Comparison of ENCODE assay signal across 20 cellular contexts in the genomic region with DNA sequence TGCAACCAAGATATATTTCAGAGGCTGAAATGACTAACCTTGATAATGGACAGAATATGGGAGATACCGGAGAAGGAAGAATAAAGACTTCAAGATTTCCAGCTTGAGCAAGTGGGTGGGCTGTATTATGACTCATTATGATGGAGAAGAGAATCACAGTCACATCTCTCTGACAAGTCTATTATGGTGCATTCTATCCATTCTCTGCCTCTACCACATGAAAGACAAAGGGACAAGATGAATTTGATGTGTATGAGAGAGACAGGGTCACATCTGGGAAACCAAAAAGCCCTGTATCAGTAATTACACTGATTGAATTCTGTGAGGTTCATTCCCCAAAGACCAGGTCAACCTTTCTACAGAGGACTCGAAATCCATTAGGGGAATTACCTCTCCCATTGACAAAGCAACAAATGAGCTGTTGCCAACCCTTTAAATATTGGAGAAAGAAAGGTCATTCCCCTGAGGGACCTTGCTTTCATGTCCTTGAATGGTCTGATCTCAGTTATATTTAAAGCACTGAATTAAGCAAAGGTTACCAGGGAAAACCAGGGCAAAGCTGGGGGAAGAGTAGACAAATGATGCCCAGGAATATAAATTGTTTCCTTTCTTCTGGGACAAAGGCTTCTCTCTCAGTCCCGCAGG.
DNase-seq lines count a peak whose midpoint lies in the region; ATAC-seq and TF ChIP-seq lines count a peak whose summit lies in the region.
"Had no signal": no experiment of that assay in that cellular context is flagged by ENCODE, and none has a peak within 500 bp of the region (broad histone marks: within the 10 kb centered on the region; RNA-seq: fewer than 3 reads in every experiment).

No MANE protein-coding gene starts in this region.

- TF ChIP-seq CTCF in endodermal cell (conservative IDR thresholded peaks at IDR 0.05) (no peak), MCF 10A (IDR thresholded peaks at IDR 0.05; ENCODE audit: unreplicated experiment) (no peak)

- no peak overlapping the region for H3K4me3 ChIP-seq in endodermal cell (ENCODE audit: low read length)

- no peaks in the 10 kb centered on the region for H3K9me3 Mint-ChIP-seq in activated CD4-positive, alpha-beta memory T cell treated with anti-CD3 and anti-CD28 coated beads for 36 hours
- peaks cover 38% of the 10 kb centered on the region for H3K9me3 Mint-ChIP-seq in activated CD4-positive, alpha-beta memory T cell treated with anti-CD3 and anti-CD28 coated beads, Interleukin-2, amount 10 ng/mL, durations not matched to agents 7 days and 5 days
- H3K9me3 Mint-ChIP-seq in endodermal cell = peaks cover 1% of the 10 kb centered on the region
- peaks cover 3% of the 10 kb centered on the region for H3K9me3 Mint-ChIP-seq in stimulated activated memory B cell treated with anti-CD40 and anti-IgM and Interleukin-4, amounts not matched to agents 10 μg/mL and 1 μg/mL and 100 μg/mL, for 72 hours
- H3K9me3 Mint-ChIP-seq in MCF 10A (ENCODE audit: unreplicated experiment) = no peaks in the 10 kb centered on the region
- H3K9me3 Mint-ChIP-seq: activated T-cell treated with anti-CD3 and anti-CD28 coated beads, Interleukin-2, amount 50 U/mL, for 24 hours; dendritic cell treated with granulocyte-macrophage colony-stimulating factor and Interleukin-4, amounts not matched to agents 40 ng/mL and 50 ng/mL, for 4 days had no signal

- no peaks in the 10 kb centered on the region for H3K36me3 Mint-ChIP-seq in activated CD4-positive, alpha-beta memory T cell treated with anti-CD3 and anti-CD28 coated beads for 36 hours
- peaks cover 59% of the 10 kb centered on the region for H3K36me3 Mint-ChIP-seq in activated CD4-positive, alpha-beta memory T cell treated with anti-CD3 and anti-CD28 coated beads, Interleukin-2, amount 10 ng/mL, durations not matched to agents 7 days and 5 days (ENCODE audit: low read depth)
- peaks cover 6% of the 10 kb centered on the region for H3K36me3 Mint-ChIP-seq in endodermal cell (ENCODE audit: low read depth)
- peaks cover 6% of the 10 kb centered on the region for H3K36me3 Mint-ChIP-seq in stimulated activated memory B cell treated with anti-CD40 and anti-IgM and Interleukin-4, amounts not matched to agents 10 μg/mL and 1 μg/mL and 100 μg/mL, for 72 hours
- H3K36me3 Mint-ChIP-seq in MCF 10A (ENCODE audit: insufficient read depth, unreplicated experiment) = no peaks in the 10 kb centered on the region

- peak; percentile 62 for ATAC-seq in stimulated activated memory B cell treated with anti-CD40 and anti-IgM and Interleukin-4, amounts not matched to agents 10 μg/mL and 1 μg/mL and 100 μg/mL, for 72 hours
- ATAC-seq: foreskin keratinocyte had no signal

- intact Hi-C loops in activated CD4-positive, alpha-beta memory T cell treated with anti-CD3 and anti-CD28 coated beads for 36 hours (cut with micrococcal nuclease) = no loop called here
- intact Hi-C loops in MCF 10A (cut with micrococcal nuclease) = no loop called here

- H3K27me3 ChIP-seq in endodermal cell (ENCODE audit: control insufficient read depth, insufficient read depth, low read length, poor library complexity, severe bottlenecking) = no peaks in the 10 kb centered on the region

- POLR2A ChIA-PET in activated CD4-positive, alpha-beta memory T cell treated with anti-CD3 and anti-CD28 coated beads for 36 hours (lab: Charles Lee) = interaction anchor here (0.9 kb wide), 1 partner anchor 41 kb away, joined by 3 read pairs; no protein-coding TSS in a partner anchor
- POLR2A ChIA-PET in activated CD4-positive, alpha-beta memory T cell treated with anti-CD3 and anti-CD28 coated beads, Interleukin-2, amount 10 ng/mL, durations not matched to agents 7 days and 5 days (lab: Charles Lee) = interaction anchor here (0.9 to 2.0 kb wide), 4 partner anchors 11 to 277 kb away, joined by 3 to 4 read pairs (median 3); no protein-coding TSS in a partner anchor
- POLR2A ChIA-PET in MCF 10A (lab: Yijun Ruan, JAX) = no interaction called here

- H3K9ac ChIP-seq in endodermal cell (ENCODE audit: extremely low read depth, low read length, poor library complexity, severe bottlenecking) = no peak overlapping the region

- H3K4me1 Mint-ChIP-seq in activated CD4-positive, alpha-beta memory T cell treated with anti-CD3 and anti-CD28 coated beads for 36 hours (ENCODE audit: low read depth) = peaks cover 17% of the 10 kb centered on the region
- peaks cover 33% of the 10 kb centered on the region for H3K4me1 Mint-ChIP-seq in activated CD4-positive, alpha-beta memory T cell treated with anti-CD3 and anti-CD28 coated beads, Interleukin-2, amount 10 ng/mL, durations not matched to agents 7 days and 5 days
- H3K4me1 Mint-ChIP-seq in endodermal cell (peaks cover 10% of the 10 kb centered on the region), MCF 10A (ENCODE audit: insufficient read depth, unreplicated experiment) (peaks cover 6% of the 10 kb centered on the region)
- H3K4me1 Mint-ChIP-seq in stimulated activated memory B cell treated with anti-CD40 and anti-IgM and Interleukin-4, amounts not matched to agents 10 μg/mL and 1 μg/mL and 100 μg/mL, for 72 hours = peaks cover 49% of the 10 kb centered on the region

- H3K4me1 ChIP-seq in endodermal cell (ENCODE audit: control insufficient read depth, insufficient read depth, low read length) = no peaks in the 10 kb centered on the region
- H3K4me1 ChIP-seq: foreskin keratinocyte had no signal

- no TSS peak for BruUV-seq in MCF 10A (replicated peaks; lab: Mats Ljungman, UMichigan)

- WGBS in endodermal cell (ENCODE audit: insufficient coverage in 1 of 2, insufficient read length in 1 of 2), 2 experiments = 95 to 96% methylated on average over 2 to 3 of the region's 3 CpGs

- peak overlapping the region; percentile 74 for H3K27ac ChIP-seq in endodermal cell (ENCODE audit: low read depth, low read length)
- H3K27ac ChIP-seq: epithelial cell of prostate, foreskin keratinocyte had no signal

- DNase-seq in activated CD4-positive, alpha-beta memory T cell treated with anti-CD3 and anti-CD28 coated beads for 36 hours = no peak
- DNase-seq in activated CD4-positive, alpha-beta memory T cell treated with anti-CD3 and anti-CD28 coated beads, Interleukin-2, amount 10 ng/mL, durations not matched to agents 7 days and 5 days = no peak
- peak; percentile 66 to 82 for DNase-seq in NCI-H1930 (lab: John Stamatoyannopoulos, UW)
- DNase-seq in endodermal cell = no peak
- DNase-seq in MCF 10A (ENCODE audit: unreplicated experiment) = no peak
- DNase-seq in HuH-7.5 (ENCODE audit: low spot score) = no peak
- no peak for DNase-seq in activated CD8-positive, alpha-beta memory T cell treated with anti-CD3 and anti-CD28 coated beads for 24 hours
- DNase-seq: activated CD4-positive, alpha-beta T cell treated with anti-CD3 and anti-CD28 coated beads, Interleukin-2, amount 10 ng/mL, durations not matched to agents 7 days and 5 days; activated T-cell treated with anti-CD3 and anti-CD28 coated beads, Interleukin-2, amount 50 U/mL, for 24 hours; C1 segment of cervical spinal cord; foreskin keratinocyte; hypothalamus; islet precursor cell; mammary epithelial cell; naive B cell; NCI-H1694; stimulated activated CD4-positive, alpha-beta T cell treated with anti-CD3 and anti-CD28 coated beads, Interleukin-2, amount 100 ng/mL, for 48 hours had no signal

- H3K36me3 ChIP-seq in endodermal cell (ENCODE audit: control insufficient read depth, insufficient read depth, low read length) = no peaks in the 10 kb centered on the region

- H3K4me3 Mint-ChIP-seq in activated CD4-positive, alpha-beta memory T cell treated with anti-CD3 and anti-CD28 coated beads for 36 hours = no peak overlapping the region
- H3K4me3 Mint-ChIP-seq in activated CD4-positive, alpha-beta memory T cell treated with anti-CD3 and anti-CD28 coated beads, Interleukin-2, amount 10 ng/mL, durations not matched to agents 7 days and 5 days = no peak overlapping the region
- no peak overlapping the region for H3K4me3 Mint-ChIP-seq in endodermal cell
- H3K4me3 Mint-ChIP-seq in stimulated activated memory B cell treated with anti-CD40 and anti-IgM and Interleukin-4, amounts not matched to agents 10 μg/mL and 1 μg/mL and 100 μg/mL, for 72 hours = no peak overlapping the region
- no peak overlapping the region for H3K4me3 Mint-ChIP-seq in MCF 10A (ENCODE audit: unreplicated experiment)
- H3K4me3 Mint-ChIP-seq: activated CD4-positive, alpha-beta T cell treated with anti-CD3 and anti-CD28 coated beads, Interleukin-2, amount 10 ng/mL, durations not matched to agents 7 days and 5 days; activated T-cell treated with anti-CD3 and anti-CD28 coated beads, Interleukin-2, amount 50 U/mL, for 24 hours; dendritic cell treated with granulocyte-macrophage colony-stimulating factor and Interleukin-4, amounts not matched to agents 40 ng/mL and 50 ng/mL, for 4 days; naive B cell had no signal

- peaks cover 5% of the 10 kb centered on the region for H3K9me3 ChIP-seq in endodermal cell (ENCODE audit: control insufficient read depth, low read length)

- no peaks in the 10 kb centered on the region for H3K27me3 Mint-ChIP-seq in activated CD4-positive, alpha-beta memory T cell treated with anti-CD3 and anti-CD28 coated beads for 36 hours
- no peaks in the 10 kb centered on the region for H3K27me3 Mint-ChIP-seq in activated CD4-positive, alpha-beta memory T cell treated with anti-CD3 and anti-CD28 coated beads, Interleukin-2, amount 10 ng/mL, durations not matched to agents 7 days and 5 days
- H3K27me3 Mint-ChIP-seq in endodermal cell (ENCODE audit: insufficient read depth) (peaks cover 3% of the 10 kb centered on the region), MCF 10A (ENCODE audit: insufficient read depth, unreplicated experiment) (no peaks in the 10 kb centered on the region)
- no peaks in the 10 kb centered on the region for H3K27me3 Mint-ChIP-seq in stimulated activated memory B cell treated with anti-CD40 and anti-IgM and Interleukin-4, amounts not matched to agents 10 μg/mL and 1 μg/mL and 100 μg/mL, for 72 hours
- H3K27me3 Mint-ChIP-seq: activated CD4-positive, alpha-beta T cell treated with anti-CD3 and anti-CD28 coated beads, Interleukin-2, amount 10 ng/mL, durations not matched to agents 7 days and 5 days; activated T-cell treated with anti-CD3 and anti-CD28 coated beads, Interleukin-2, amount 50 U/mL, for 24 hours; dendritic cell treated with granulocyte-macrophage colony-stimulating factor and Interleukin-4, amounts not matched to agents 40 ng/mL and 50 ng/mL, for 4 days; naive B cell had no signal

- CTCF ChIA-PET in activated CD4-positive, alpha-beta memory T cell treated with anti-CD3 and anti-CD28 coated beads for 36 hours (lab: Charles Lee) = interaction anchor here (1.2 kb wide), 1 partner anchor 267 kb away, joined by 3 read pairs; no protein-coding TSS in a partner anchor
- CTCF ChIA-PET in activated CD4-positive, alpha-beta memory T cell treated with anti-CD3 and anti-CD28 coated beads, Interleukin-2, amount 10 ng/mL, durations not matched to agents 7 days and 5 days (lab: Charles Lee) = no interaction called here
- CTCF ChIA-PET in MCF 10A (lab: Yijun Ruan, JAX) = no interaction called here

- peak overlapping the region; percentile 36 for H3K27ac Mint-ChIP-seq in activated CD4-positive, alpha-beta memory T cell treated with anti-CD3 and anti-CD28 coated beads for 36 hours
- no peak overlapping the region for H3K27ac Mint-ChIP-seq in activated CD4-positive, alpha-beta memory T cell treated with anti-CD3 and anti-CD28 coated beads, Interleukin-2, amount 10 ng/mL, durations not matched to agents 7 days and 5 days
- no peak overlapping the region for H3K27ac Mint-ChIP-seq in endodermal cell
- H3K27ac Mint-ChIP-seq in stimulated activated memory B cell treated with anti-CD40 and anti-IgM and Interleukin-4, amounts not matched to agents 10 μg/mL and 1 μg/mL and 100 μg/mL, for 72 hours = no peak overlapping the region
- no peak overlapping the region for H3K27ac Mint-ChIP-seq in MCF 10A (ENCODE audit: low read depth, unreplicated experiment)
- H3K27ac Mint-ChIP-seq: activated CD4-positive, alpha-beta T cell treated with anti-CD3 and anti-CD28 coated beads, Interleukin-2, amount 10 ng/mL, durations not matched to agents 7 days and 5 days; activated T-cell treated with anti-CD3 and anti-CD28 coated beads, Interleukin-2, amount 50 U/mL, for 24 hours; dendritic cell treated with granulocyte-macrophage colony-stimulating factor and Interleukin-4, amounts not matched to agents 40 ng/mL and 50 ng/mL, for 4 days had no signal

Comparison
In these comparisons a context has a peak if more than half of its experiments do, and no peak if none do; other contexts are left out.
1. DNase-seq: peak in NCI-H1930 (2 of 2); none in activated CD4-positive, alpha-beta memory T cell treated with anti-CD3 and anti-CD28 coated beads for 36 hours (single experiment), activated CD4-positive, alpha-beta memory T cell treated with anti-CD3 and anti-CD28 coated beads, Interleukin-2, amount 10 ng/mL, durations not matched to agents 7 days and 5 days (single experiment), endodermal cell (single experiment), MCF 10A (single experiment), HuH-7.5 (single experiment) and activated CD8-positive, alpha-beta memory T cell treated with anti-CD3 and anti-CD28 coated beads for 24 hours (single experiment).